15 cellular contexts compared by ENCODE assay signal in the genomic region with DNA sequence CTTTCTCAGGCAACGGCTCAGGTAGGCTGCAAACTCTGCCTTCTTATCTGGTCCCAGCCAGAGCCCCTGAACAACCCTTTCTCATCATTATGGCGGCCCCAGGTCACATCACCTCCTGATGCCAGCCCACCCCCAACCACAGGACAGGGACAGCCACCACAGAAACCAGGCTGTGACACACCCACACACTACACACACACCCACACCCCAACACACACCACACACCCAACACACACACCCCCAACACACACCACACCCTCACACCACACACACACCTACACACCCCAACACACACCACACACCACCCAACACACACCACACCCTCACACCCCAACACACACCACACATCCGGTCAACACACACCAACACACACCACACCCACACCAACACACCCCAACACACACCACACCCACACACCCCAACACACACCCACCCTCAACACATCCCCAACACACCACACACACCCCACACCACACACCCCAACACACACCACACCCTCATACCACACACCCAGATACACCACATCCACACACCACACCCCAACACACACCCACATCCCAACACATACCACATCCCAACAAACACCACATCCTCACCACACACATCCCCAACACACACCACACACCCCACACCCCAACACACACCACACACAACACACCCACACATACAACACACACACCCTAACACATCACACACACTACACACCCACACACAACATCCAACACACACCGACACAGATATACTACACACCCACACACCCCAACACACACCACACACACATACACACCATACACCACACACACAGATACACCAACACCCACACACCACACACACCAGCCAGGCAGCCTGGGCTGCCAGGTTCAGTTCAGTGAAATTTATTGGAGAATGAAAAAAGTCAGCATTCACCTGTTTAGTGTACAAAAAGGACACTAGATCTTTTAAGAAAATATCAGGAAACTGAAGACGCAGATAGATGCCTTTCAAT. TPM values are rescaled to one million over a fixed set of nuclear protein-coding genes. Genes with fewer than 3 reads are reported as not detected.
DNase-seq lines count a peak whose midpoint lies in the region; ATAC-seq and TF ChIP-seq lines count a peak whose summit lies in the region.
"Had no signal": no experiment of that assay in that cellular context is flagged by ENCODE, and none has a peak within 500 bp of the region (broad histone marks: within the 10 kb centered on the region; RNA-seq: fewer than 3 reads in every experiment).

No MANE protein-coding gene starts in this region.

- no peak for TF ChIP-seq POLR2A in uterus (IDR thresholded peaks at IDR 0.05)

- TF ChIP-seq CTCF in uterus (IDR thresholded peaks at IDR 0.05), result no peak

- peak overlapping the region; percentile 98 for H3K27ac Mint-ChIP-seq in stimulated activated naive CD8-positive, alpha-beta T cell treated with anti-CD3 and anti-CD28 coated beads, Interleukin-15, Interleukin-2, amounts not matched to agents 100 ng/mL and 50 ng/mL, for 24 hours
- H3K27ac Mint-ChIP-seq in activated T-helper 1 cell treated with anti-CD3 and anti-CD28 coated beads, Interleukin-12 subunit alpha, Interleukin-12 subunit beta, Interleukin-2, Interleukin-4 antibody, amounts not matched to agents 30 ng/mL and 10 ng/mL and 1 ng/mL, durations not matched to agents 14 hours and 24 hours and 36 hours, result peak overlapping the region; percentile 99
- peak overlapping the region; percentile 70 for H3K27ac Mint-ChIP-seq in memory B cell

- H3K4me3 Mint-ChIP-seq in stimulated activated naive CD8-positive, alpha-beta T cell treated with anti-CD3 and anti-CD28 coated beads, Interleukin-15, Interleukin-2, amounts not matched to agents 100 ng/mL and 50 ng/mL, for 24 hours, result peak overlapping the region; percentile 58
- H3K4me3 Mint-ChIP-seq in activated T-helper 1 cell treated with anti-CD3 and anti-CD28 coated beads, Interleukin-12 subunit alpha, Interleukin-12 subunit beta, Interleukin-2, Interleukin-4 antibody, amounts not matched to agents 30 ng/mL and 10 ng/mL and 1 ng/mL, durations not matched to agents 14 hours and 24 hours and 36 hours, result peak overlapping the region; percentile 73
- no peak overlapping the region for H3K4me3 Mint-ChIP-seq in memory B cell

- DNase-seq in stimulated activated naive CD8-positive, alpha-beta T cell treated with anti-CD3 and anti-CD28 coated beads, Interleukin-15, Interleukin-2, amounts not matched to agents 100 U/mL and 50 U/mL, for 24 hours, result no peak
- DNase-seq in activated T-helper 1 cell treated with anti-CD3 and anti-CD28 coated beads, Interleukin-12 subunit alpha, Interleukin-12 subunit beta, Interleukin-2, Interleukin-4 antibody, amounts not matched to agents 30 ng/mL and 10 ng/mL and 1 ng/mL, durations not matched to agents 14 hours and 24 hours and 36 hours (ENCODE audit: low spot score), result no peak
- no peak for DNase-seq in memory B cell (ENCODE audit: low spot score in 2 of 2)
- no peak for DNase-seq in uterus
- DNase-seq: H9, hypothalamus, left ventricle myocardium superior, NCI-H1092, NCI-H526 treated with DMSO at 0.1 percent for 48 hours had no signal

- H3K36me3 ChIP-seq in uterus, result no peaks in the 10 kb centered on the region

- H3K27ac ChIP-seq in uterus, result no peak overlapping the region

- intact Hi-C loops in activated T-helper 1 cell treated with anti-CD3 and anti-CD28 coated beads, Interleukin-12 subunit alpha, Interleukin-12 subunit beta, Interleukin-2, Interleukin-4 antibody, amounts not matched to agents 30 ng/mL and 10 ng/mL and 1 ng/mL, durations not matched to agents 14 hours and 24 hours and 36 hours (cut with micrococcal nuclease), result no loop called here
- intact Hi-C loops in uterus (cut with DNase I; ENCODE audit: low total_unique reads), result loop anchor here (10.0 kb wide), 1 partner anchor 133 kb away; the partner anchor contains the start of gene UBA52

- H3K4me1 Mint-ChIP-seq in stimulated activated naive CD8-positive, alpha-beta T cell treated with anti-CD3 and anti-CD28 coated beads, Interleukin-15, Interleukin-2, amounts not matched to agents 100 ng/mL and 50 ng/mL, for 24 hours (ENCODE audit: low read depth), result peaks cover 9% of the 10 kb centered on the region
- H3K4me1 Mint-ChIP-seq in activated T-helper 1 cell treated with anti-CD3 and anti-CD28 coated beads, Interleukin-12 subunit alpha, Interleukin-12 subunit beta, Interleukin-2, Interleukin-4 antibody, amounts not matched to agents 30 ng/mL and 10 ng/mL and 1 ng/mL, durations not matched to agents 14 hours and 24 hours and 36 hours (ENCODE audit: low read depth), result peaks cover 23% of the 10 kb centered on the region
- H3K4me1 Mint-ChIP-seq in memory B cell, result peaks cover 22% of the 10 kb centered on the region

- H3K27me3 ChIP-seq in uterus, result no peaks in the 10 kb centered on the region

- peaks cover 17% of the 10 kb centered on the region for H3K36me3 Mint-ChIP-seq in stimulated activated naive CD8-positive, alpha-beta T cell treated with anti-CD3 and anti-CD28 coated beads, Interleukin-15, Interleukin-2, amounts not matched to agents 100 ng/mL and 50 ng/mL, for 24 hours (ENCODE audit: low read depth)
- H3K36me3 Mint-ChIP-seq in activated T-helper 1 cell treated with anti-CD3 and anti-CD28 coated beads, Interleukin-12 subunit alpha, Interleukin-12 subunit beta, Interleukin-2, Interleukin-4 antibody, amounts not matched to agents 30 ng/mL and 10 ng/mL and 1 ng/mL, durations not matched to agents 14 hours and 24 hours and 36 hours (ENCODE audit: low read depth), result peaks cover 19% of the 10 kb centered on the region
- H3K36me3 Mint-ChIP-seq in memory B cell, result peaks cover 4% of the 10 kb centered on the region

- peaks cover 0 to 10% of the 10 kb centered on the region in 2 donors for H3K4me1 ChIP-seq in uterus

- no peaks in the 10 kb centered on the region for H3K27me3 Mint-ChIP-seq in stimulated activated naive CD8-positive, alpha-beta T cell treated with anti-CD3 and anti-CD28 coated beads, Interleukin-15, Interleukin-2, amounts not matched to agents 100 ng/mL and 50 ng/mL, for 24 hours
- H3K27me3 Mint-ChIP-seq in activated T-helper 1 cell treated with anti-CD3 and anti-CD28 coated beads, Interleukin-12 subunit alpha, Interleukin-12 subunit beta, Interleukin-2, Interleukin-4 antibody, amounts not matched to agents 30 ng/mL and 10 ng/mL and 1 ng/mL, durations not matched to agents 14 hours and 24 hours and 36 hours (ENCODE audit: insufficient read depth), result no peaks in the 10 kb centered on the region
- no peaks in the 10 kb centered on the region for H3K27me3 Mint-ChIP-seq in memory B cell

- no peaks in the 10 kb centered on the region for H3K9me3 ChIP-seq in uterus

- ATAC-seq in stimulated activated naive CD8-positive, alpha-beta T cell treated with anti-CD3 and anti-CD28 coated beads, Interleukin-15, Interleukin-2, amounts not matched to agents 100 U/mL and 50 U/mL, for 24 hours, result no peak
- ATAC-seq in memory B cell (ENCODE audit: low read depth), result no peak
- ATAC-seq in GM21529 (IDR thresholded peaks at IDR 0.05; ENCODE audit: unreplicated experiment), result no peak
- ATAC-seq in GM18511 (IDR thresholded peaks at IDR 0.05; ENCODE audit: unreplicated experiment), result no peak
- ATAC-seq in HG03039 (IDR thresholded peaks at IDR 0.05; ENCODE audit: unreplicated experiment), result no peak
- ATAC-seq: left ventricle myocardium superior had no signal

- no peak overlapping the region for H3K4me3 ChIP-seq in uterus

- H3K9me3 Mint-ChIP-seq in stimulated activated naive CD8-positive, alpha-beta T cell treated with anti-CD3 and anti-CD28 coated beads, Interleukin-15, Interleukin-2, amounts not matched to agents 100 ng/mL and 50 ng/mL, for 24 hours, result peaks cover 4% of the 10 kb centered on the region
- H3K9me3 Mint-ChIP-seq in activated T-helper 1 cell treated with anti-CD3 and anti-CD28 coated beads, Interleukin-12 subunit alpha, Interleukin-12 subunit beta, Interleukin-2, Interleukin-4 antibody, amounts not matched to agents 30 ng/mL and 10 ng/mL and 1 ng/mL, durations not matched to agents 14 hours and 24 hours and 36 hours, result peaks cover 5% of the 10 kb centered on the region
- H3K9me3 Mint-ChIP-seq in memory B cell, result peaks cover 4% of the 10 kb centered on the region

RNA-seq across cellular contexts. Expression of gene ISYNA1, which starts 4.2 kb away (rescaled TPM):
- 9.0 and 10.7 TPM in 2 replicates for total RNA-seq in activated T-helper 1 cell treated with anti-CD3 and anti-CD28 coated beads, Interleukin-12 subunit alpha, Interleukin-12 subunit beta, Interleukin-2, Interleukin-4 antibody, amounts not matched to agents 30 ng/mL and 10 ng/mL and 1 ng/mL, durations not matched to agents 14 hours and 24 hours and 36 hours
- total RNA-seq in uterus, result 100 to 1,000 TPM in 2 of 4 donors, 10 to 100 TPM in 2; 56.8 to 152 (median 106) TPM

RNA-seq across cellular contexts. Expression of gene SSBP4, which starts 22.9 kb away (rescaled TPM):
- 135 and 141 TPM in 2 replicates for total RNA-seq in activated T-helper 1 cell treated with anti-CD3 and anti-CD28 coated beads, Interleukin-12 subunit alpha, Interleukin-12 subunit beta, Interleukin-2, Interleukin-4 antibody, amounts not matched to agents 30 ng/mL and 10 ng/mL and 1 ng/mL, durations not matched to agents 14 hours and 24 hours and 36 hours
- total RNA-seq in uterus, result 100 to 1,000 TPM in 1 of 4 donors, 10 to 100 TPM in 3; 23.6 to 105 (median 54.8) TPM

RNA-seq across cellular contexts. Expression of gene LRRC25, which starts 44.7 kb away (rescaled TPM):
- total RNA-seq in activated T-helper 1 cell treated with anti-CD3 and anti-CD28 coated beads, Interleukin-12 subunit alpha, Interleukin-12 subunit beta, Interleukin-2, Interleukin-4 antibody, amounts not matched to agents 30 ng/mL and 10 ng/mL and 1 ng/mL, durations not matched to agents 14 hours and 24 hours and 36 hours, result not detected in 2 replicates
- 1 to 10 TPM in 2 of 4 donors, under 1 TPM in 1, not detected in 1; 0.51 to 2.3 (median 1.9) TPM for total RNA-seq in uterus
- total RNA-seq: Daoy, H9, HT-29 had no signal

RNA-seq across cellular contexts. Expression of gene GDF15, which starts 56.1 kb away (rescaled TPM):
- not detected in 2 replicates for total RNA-seq in activated T-helper 1 cell treated with anti-CD3 and anti-CD28 coated beads, Interleukin-12 subunit alpha, Interleukin-12 subunit beta, Interleukin-2, Interleukin-4 antibody, amounts not matched to agents 30 ng/mL and 10 ng/mL and 1 ng/mL, durations not matched to agents 14 hours and 24 hours and 36 hours
- 10 to 100 TPM in 1 of 4 donors, 1 to 10 TPM in 1, under 1 TPM in 2; 0.41 to 13.1 (median 1.6) TPM for total RNA-seq in uterus
